ENCODE assay signal across 8 cellular contexts in genomic region chr2:55519908-55520885, GRCh38. TPM values are rescaled to one million over a fixed set of nuclear protein-coding genes. Genes with fewer than 3 reads are reported as not detected.
DNase-seq lines count a peak whose midpoint lies in the region; ATAC-seq, FAIRE-seq and TF ChIP-seq lines count a peak whose summit lies in the region.

No MANE protein-coding gene starts in this region.

- no peaks in the 10 kb centered on the region for H4K20me1 ChIP-seq in K562 (replicated peaks; ENCODE audit: control insufficient read depth, insufficient read depth, low read length)

- H3K4me2 ChIP-seq in K562 (ENCODE audit: insufficient read depth, low read length), result peak overlapping the region; percentile 95

- DNase-seq in BE2C (no peak), SJSA1 (ENCODE audit: low read depth in 1 of 2, low spot score in 2 of 2) (no peak), K562 (ENCODE audit: extremely low read depth in 1 of 4, low spot score in 3 of 4) (peak; percentile 21 to 45 (median 38)), skeletal muscle cell (ENCODE audit: low read depth) (peak; percentile 1), NCI-H1436 treated with DMSO at 0.1 percent for 48 hours (lab: John Stamatoyannopoulos, UW) (no peak)

- intact Hi-C loops in K562 (cut with micrococcal nuclease), result loop anchor here (2.0 to 5.0 kb wide), 3 partner anchors 59 to 103 kb away; partner anchors contain the start of genes CCDC88A and PPP4R3B

- no peaks in the 10 kb centered on the region for H3K4me1 ChIP-seq in BE2C
- H3K4me1 ChIP-seq in SJSA1 (replicated peaks), result peaks cover 10% of the 10 kb centered on the region
- peaks cover 2 to 3% of the 10 kb centered on the region in 2 experiments; a peak in 2 of 5 replicates for H3K4me1 ChIP-seq in K562 (replicated peaks in 1 of 2; ENCODE audit: control insufficient read depth in 2 of 2, insufficient read depth in 2 of 2, low read length in 2 of 2)

- in situ Hi-C loops in K562 (cut with MboI), result no loop called here

- WGBS in K562 (ENCODE audit: insufficient coverage, low coverage, missing lambda C conversion rate), result 2% methylated on average over 37 of the region's 37 CpGs

- no peak for TF ChIP-seq POLR2A in K562 (conservative IDR thresholded peaks at IDR 0.05)

- H3K27me3 ChIP-seq in BE2C (no peaks in the 10 kb centered on the region), SJSA1 (replicated peaks) (no peaks in the 10 kb centered on the region), K562 (ENCODE audit: control insufficient read depth in 2 of 2, insufficient read depth in 2 of 2, low read length in 2 of 2) (no peaks in the 10 kb centered on the region)

- no peaks in the 10 kb centered on the region for H3K36me3 ChIP-seq in BE2C
- peaks cover 5% of the 10 kb centered on the region for H3K36me3 ChIP-seq in SJSA1
- peaks cover 17% of the 10 kb centered on the region; the same call in 1 of the 3 replicates for H3K36me3 ChIP-seq in K562 (ENCODE audit: control insufficient read depth, insufficient read depth, low read length)

- TF ChIP-seq CTCF in BE2C (IDR thresholded peaks at IDR 0.05; ENCODE audit: low read depth, low read length) (no peak), K562 (IDR thresholded peaks at IDR 0.05 in 2 of 3, conservative IDR thresholded peaks at IDR 0.05 in 1 of 3; ENCODE audit: insufficient read depth in 2 of 3, low read depth in 1 of 3, low read length in 3 of 3) (no peak)

- no peak for TF ChIP-seq RAD21 in K562 (CRISPR knock-in tag; conservative IDR thresholded peaks at IDR 0.05 in 1 of 2, IDR thresholded peaks at IDR 0.05 in 1 of 2)

- no peaks in the 10 kb centered on the region for H3K9me1 ChIP-seq in K562 (ENCODE audit: control insufficient read depth, insufficient read depth, low read length)

- CTCF ChIA-PET in K562 (lab: Yijun Ruan, JAX; ENCODE audit: low intra/inter-chr PET ratio), result no interaction called here

- POLR2A ChIA-PET in K562 (lab: Yijun Ruan, JAX), result interaction anchor here (0.6 to 2.6 kb wide), 26 partner anchors 9 to 1253 kb away, joined by 3 to 10 read pairs (median 4); partner anchors contain the start of genes CCDC88A, CLHC1, PPP4R3B and RPS27A

- peak; percentile 62 for FAIRE-seq in K562 (lab: Jason Lieb, UNC)

- ATAC-seq in GM18867 (IDR thresholded peaks at IDR 0.05; ENCODE audit: unreplicated experiment) (peak; percentile 11), HG03159 (IDR thresholded peaks at IDR 0.05; ENCODE audit: unreplicated experiment) (peak; percentile 11), K562 (peak; percentile 25)

- BruUV-seq in K562 (replicated peaks; lab: Mats Ljungman, UMichigan), result TSS peak; percentile 76

- peaks cover 20% of the 10 kb centered on the region; the same call in 2 of the 3 replicates for H3K79me2 ChIP-seq in K562 (ENCODE audit: control insufficient read depth, insufficient read depth, low read length)

- TF ChIP-seq EP300 in K562 (IDR thresholded peaks at IDR 0.05; ENCODE audit: low read length), result no peak

- H3K4me3 ChIP-seq in BE2C (ENCODE audit: low read depth, low read length) (peak overlapping the region; percentile 86), SJSA1 (peak overlapping the region; percentile 58), K562 (peak overlapping the region; percentile 84), iPS-18c (ENCODE audit: insufficient read depth, low read depth, low read length) (peak overlapping the region; percentile 83), skeletal muscle cell (ENCODE audit: low read depth, low read length) (peak overlapping the region; percentile 59)

- H3K9me3 ChIP-seq in BE2C (no peaks in the 10 kb centered on the region), SJSA1 (replicated peaks) (no peaks in the 10 kb centered on the region), K562 (replicated peaks; ENCODE audit: control insufficient read depth, insufficient read depth, low read depth, low read length) (no peaks in the 10 kb centered on the region), iPS-18c (ENCODE audit: control insufficient read depth, insufficient read depth, low read length) (no peaks in the 10 kb centered on the region)

- peak overlapping the region; percentile 92 for H2AFZ ChIP-seq in K562 (ENCODE audit: low read depth, low read length)

- H3K27ac ChIP-seq in SJSA1, result peak overlapping the region; percentile 10; the same call in 1 of the 2 replicates
- H3K27ac ChIP-seq in K562 (ENCODE audit: extremely low read depth, low read depth, low read length), result peak overlapping the region; percentile 53

- H3K9ac ChIP-seq in K562 (ENCODE audit: insufficient read depth in 1 of 2, low read depth in 2 of 2, low read length in 2 of 2), result peak overlapping the region; percentile 66 to 93

TF ChIP-seq in K562, 482 proteins besides CTCF, POLR2A, EP300 and RAD21 (continues in another document):
- TF ChIP-seq PKNOX1 (IDR thresholded peaks at IDR 0.05) (no peak), BCOR (IDR thresholded peaks at IDR 0.05) (no peak), RREB1 (CRISPR knock-in tag; IDR thresholded peaks at IDR 0.05) (no peak), ARHGAP35 (IDR thresholded peaks at IDR 0.05; ENCODE audit: partially characterized antibody) (no peak), EWSR1 (IDR thresholded peaks at IDR 0.05; ENCODE audit: borderline replicate concordance, low read depth, partially characterized antibody) (no peak)

RNA-seq across cellular contexts. Expression of gene CFAP36, which starts 0.7 kb away (rescaled TPM):
- polyA plus RNA-seq in BE2C (2012; ENCODE audit: insufficient read depth, insufficient read length, low read depth), result 11.2 TPM
- total RNA-seq in SJSA1 (2014; rRNA removed; shearing (Covaris generic)), result 13.9 and 16.3 TPM in 2 replicates
- total RNA-seq in K562 (2011; cell fraction: chromatin; rRNA removed; ENCODE audit: low replicate concordance), result 12.8 and 27.9 TPM in 2 replicates
- total RNA-seq in K562 (2011; cell fraction: nucleolus; rRNA removed), result 6.6 and 9.0 TPM in 2 replicates
- total RNA-seq in K562 (2011; cell fraction: nucleoplasm; rRNA removed), result 16.8 and 26.4 TPM in 2 replicates
- total RNA-seq in K562 (2014; rRNA removed) (17.4 and 17.7 TPM in 2 replicates), K562 (2014; rRNA removed; fragmentation: Illumina TruSeq; extraction: Trizol) (30.8 and 42.9 TPM in 2 replicates), K562 (2015; rRNA removed; fragmentation: Illumina TruSeq; extraction: Trizol) (27.4 and 35.2 TPM in 2 replicates), K562 (2021) (23.1 and 23.5 TPM in 2 replicates)
- polyA plus RNA-seq in K562 (2011; rRNA removed) (36.8 and 45.9 TPM in 2 replicates), K562 (2014; fragmentation: Illumina TruSeq; extraction: Trizol) (27.6 and 35.8 TPM in 2 replicates), K562 (2014; fragmentation: Nextera tagmentation; extraction: Ambion mirVana) (10 to 100 TPM; 13.2 to 19.5 TPM), K562 (2014; rRNA removed) (30.2 and 31.3 TPM in 2 replicates)
- polyA plus RNA-seq in K562 (2011; cell fraction: cytosol; rRNA removed), result 3.9 and 9.8 TPM in 2 replicates
- 9.4 and 14.2 TPM in 2 replicates for polyA plus RNA-seq in K562 (2011; cell fraction: nucleus; rRNA removed)
- polyA plus RNA-seq in K562 (2012), result 33.9 and 54.4 TPM in 2 replicates
- 20.7 and 21.7 TPM in 2 replicates for polyA minus RNA-seq in K562 (2011; rRNA and poly(A)+ RNA removed)
- polyA minus RNA-seq in K562 (2011; cell fraction: cytosol; rRNA and poly(A)+ RNA removed), result 6.5 and 8.4 TPM in 2 replicates
- polyA minus RNA-seq in K562 (2011; cell fraction: nucleus; rRNA and poly(A)+ RNA removed), result 9.6 and 12.2 TPM in 2 replicates

Comparison
In these comparisons a context has a peak if more than half of its experiments do, and no peak if none do; other contexts are left out.
1. DNase-seq: peak in K562 (4 of 4) and skeletal muscle cell (single experiment); none in BE2C (single experiment), SJSA1 (0 of 2) and NCI-H1436 treated with DMSO at 0.1 percent for 48 hours (single experiment).
2. Peak in every context shown above with its lines, with median percentiles within 50 percentile points of each other: H3K4me3 ChIP-seq and ATAC-seq.